Comparison of ENCODE assay signal across 22 cellular contexts in genomic region chr14:37816135-37816534, GRCh38.
DNase-seq lines count a peak whose midpoint lies in the region; ATAC-seq, FAIRE-seq and TF ChIP-seq lines count a peak whose summit lies in the region.
"Had no signal": no experiment of that assay in that cellular context is flagged by ENCODE, and none has a peak within 500 bp of the region (broad histone marks: within the 10 kb centered on the region; RNA-seq: fewer than 3 reads in every experiment).

No MANE protein-coding gene starts in this region.

- no peak for TF ChIP-seq RAD21 in HepG2 (CRISPR knock-in tag; IDR thresholded peaks at IDR 0.05)

- no peaks in the 10 kb centered on the region for H3K27me3 ChIP-seq in HepG2 (ENCODE audit: control insufficient read depth in 1 of 2, insufficient read depth in 2 of 2, low read length in 2 of 2)
- H3K27me3 ChIP-seq in right lobe of liver, result no peaks in the 10 kb centered on the region
- no peaks in the 10 kb centered on the region for H3K27me3 ChIP-seq in WERI-Rb-1 (ENCODE audit: insufficient read depth, low read depth, severe bottlenecking)
- no peaks in the 10 kb centered on the region for H3K27me3 ChIP-seq in mesendoderm (ENCODE audit: insufficient read depth, low read length, poor library complexity)
- peaks cover 7% of the 10 kb centered on the region for H3K27me3 ChIP-seq in smooth muscle cell (ENCODE audit: low read depth)

- no peaks in the 10 kb centered on the region for H3K79me1 ChIP-seq in mesendoderm (ENCODE audit: low read length)

- ATAC-seq in HepG2 (peak; percentile 13; the same call in 2 of the 3 replicates), right lobe of liver (no peak)
- ATAC-seq: A549, GM12878, HCT116 had no signal

- H3K27ac ChIP-seq in HepG2 (ENCODE audit: extremely low read length, insufficient read depth, low read length) (peak overlapping the region; percentile 48), right lobe of liver (no peak overlapping the region), WERI-Rb-1 (peak overlapping the region; percentile 38; the same call in 1 of the 2 replicates), mesendoderm (ENCODE audit: low read depth, low read length) (no peak overlapping the region), smooth muscle cell (ENCODE audit: low read depth) (peak overlapping the region; percentile 12)
- H3K27ac ChIP-seq: 22Rv1, A549, C4-2B had no signal

- H2AFZ ChIP-seq in HepG2 (ENCODE audit: low read length) (peak overlapping the region; percentile 69), smooth muscle cell (ENCODE audit: low read depth) (peak overlapping the region; percentile 17)

- no peaks in the 10 kb centered on the region for H3K36me3 ChIP-seq in HepG2 (replicated peaks in 1 of 2; ENCODE audit: control insufficient read depth in 1 of 2, insufficient read depth in 2 of 2, low read length in 2 of 2)
- no peaks in the 10 kb centered on the region for H3K36me3 ChIP-seq in right lobe of liver
- no peaks in the 10 kb centered on the region for H3K36me3 ChIP-seq in WERI-Rb-1
- H3K36me3 ChIP-seq in mesendoderm (ENCODE audit: control insufficient read depth, insufficient read depth, low read length), result no peaks in the 10 kb centered on the region
- H3K36me3 ChIP-seq in smooth muscle cell (ENCODE audit: low read depth), result no peaks in the 10 kb centered on the region

- BruUV-seq in HepG2 (replicated peaks; lab: Mats Ljungman, UMichigan), result no TSS peak

- no peak overlapping the region for H3K23ac ChIP-seq in mesendoderm (ENCODE audit: low read length)

- H3K4me2 ChIP-seq in HepG2 (ENCODE audit: low read depth, low read length) (no peak overlapping the region), mesendoderm (ENCODE audit: low read length) (no peak overlapping the region), smooth muscle cell (peak overlapping the region; percentile 41)
- H3K4me2 ChIP-seq: A549 had no signal

- H3K4ac ChIP-seq in mesendoderm (ENCODE audit: low read depth, low read length), result no peak overlapping the region

- H3F3A ChIP-seq in smooth muscle cell (ENCODE audit: low read depth), result no peaks in the 10 kb centered on the region

- peak overlapping the region; percentile 47 for H3K56ac ChIP-seq in mesendoderm (ENCODE audit: low read length)

- H3K18ac ChIP-seq in mesendoderm (ENCODE audit: low read length), result no peak overlapping the region

- no peak overlapping the region for H3K4me3 ChIP-seq in HepG2 (replicated peaks in 1 of 3; ENCODE audit: insufficient read depth in 1 of 3, low read depth in 2 of 3, low read length in 3 of 3)
- H3K4me3 ChIP-seq in right lobe of liver, result no peak overlapping the region
- no peak overlapping the region for H3K4me3 ChIP-seq in WERI-Rb-1 (ENCODE audit: low read depth, low read length)
- H3K4me3 ChIP-seq in mesendoderm (ENCODE audit: low read length), result no peak overlapping the region
- H3K4me3 ChIP-seq in smooth muscle cell, result no peak overlapping the region
- H3K4me3 ChIP-seq: A549, GM12878 had no signal

- H2AK5ac ChIP-seq in mesendoderm (ENCODE audit: low read length), result no peak overlapping the region

- no peak overlapping the region for H4K8ac ChIP-seq in mesendoderm (ENCODE audit: low read depth, low read length)

- TF ChIP-seq EP300 in HepG2 (IDR thresholded peaks at IDR 0.05; ENCODE audit: low read depth in 2 of 2, low read length in 2 of 2), result no peak
- TF ChIP-seq EP300 in HepG2 (CRISPR knock-in tag; IDR thresholded peaks at IDR 0.05; ENCODE audit: borderline replicate concordance), result no peak

- H4K20me1 ChIP-seq in HepG2 (ENCODE audit: insufficient read depth, low read length) (no peaks in the 10 kb centered on the region), smooth muscle cell (ENCODE audit: low read depth) (no peaks in the 10 kb centered on the region)

- H3K9me3 ChIP-seq in HepG2 (ENCODE audit: low read length), result no peaks in the 10 kb centered on the region
- no peaks in the 10 kb centered on the region for H3K9me3 ChIP-seq in right lobe of liver
- no peaks in the 10 kb centered on the region for H3K9me3 ChIP-seq in WERI-Rb-1 (ENCODE audit: severe bottlenecking)
- no peaks in the 10 kb centered on the region for H3K9me3 ChIP-seq in smooth muscle cell (replicated peaks; ENCODE audit: low read depth)
- H3K9me3 ChIP-seq: A549, Caco-2 had no signal

- H3K79me2 ChIP-seq in HepG2 (ENCODE audit: insufficient read depth, low read length) (no peaks in the 10 kb centered on the region), mesendoderm (ENCODE audit: control insufficient read depth, insufficient read depth, low read length) (no peaks in the 10 kb centered on the region), smooth muscle cell (ENCODE audit: low read depth) (no peaks in the 10 kb centered on the region)

- no peak for DNase-seq in HepG2 (ENCODE audit: low spot score)
- no peak for DNase-seq in right lobe of liver
- peak; percentile 16 for DNase-seq in WERI-Rb-1
- DNase-seq in mesendoderm, result peak; percentile 3
- no peak for DNase-seq in smooth muscle cell (lab: John Stamatoyannopoulos, UW; ENCODE audit: unreplicated experiment)
- DNase-seq in germinal center (ENCODE audit: low spot score), result no peak
- DNase-seq in SHP77 (lab: John Stamatoyannopoulos, UW), result no peak
- no peak for DNase-seq in NCI-H345 (lab: John Stamatoyannopoulos, UW)
- DNase-seq: AML-193; Caco-2; CD4-positive, alpha-beta T cell; DMS53; DND-41; EL; GOT3; H7 had no signal

- CTCF ChIA-PET in HepG2 (lab: Yijun Ruan, JAX; ENCODE audit: low intra/inter-chr PET ratio, low total read pairs), result no interaction called here

- no peak overlapping the region for H2BK5ac ChIP-seq in mesendoderm (ENCODE audit: low read length)

- H3K9ac ChIP-seq in HepG2 (ENCODE audit: insufficient read depth, low read depth, low read length), result 0 out of 2 replicates have a peak overlapping the region, but pooled peaks have one; percentile 30
- no peak overlapping the region for H3K9ac ChIP-seq in mesendoderm (ENCODE audit: low read length)
- no peak overlapping the region for H3K9ac ChIP-seq in smooth muscle cell (ENCODE audit: low read depth)

- 97% methylated on average over 1 of the region's 1 CpG for WGBS in HepG2 (ENCODE audit: low lambda C conversion rate)
- 71% methylated on average over 1 of the region's 1 CpG for WGBS in right lobe of liver (ENCODE audit: insufficient coverage, low coverage, low lambda C conversion rate, missing lambda C conversion rate)
- no CpG with 5 or more reads among the region's 1 CpG for WGBS in mesendoderm (ENCODE audit: extremely low coverage, insufficient coverage, low lambda C conversion rate)
- WGBS in smooth muscle cell (ENCODE audit: low lambda C conversion rate), result 32% methylated on average over 1 of the region's 1 CpG

- peaks cover 46% of the 10 kb centered on the region for H3K4me1 ChIP-seq in HepG2 (ENCODE audit: insufficient read depth, low read length)
- H3K4me1 ChIP-seq in right lobe of liver, result no peaks in the 10 kb centered on the region
- no peaks in the 10 kb centered on the region for H3K4me1 ChIP-seq in mesendoderm (ENCODE audit: control insufficient read depth, low read depth, low read length)
- H3K4me1 ChIP-seq in smooth muscle cell (ENCODE audit: low read depth), result peaks cover 11% of the 10 kb centered on the region
- H3K4me1 ChIP-seq: A549 had no signal

- no peak overlapping the region for H4K5ac ChIP-seq in mesendoderm (ENCODE audit: low read length)

- FAIRE-seq in HepG2 (lab: Jason Lieb, UNC), result no peak
- FAIRE-seq: A549, GM12878, HTR-8/SVneo had no signal

- intact Hi-C loops in HepG2 (cut with micrococcal nuclease; ENCODE audit: unreplicated experiment) (no loop called here), right lobe of liver (cut with DNase I) (no loop called here)

- TF ChIP-seq CTCF in HepG2 (CRISPR knock-in tag; IDR thresholded peaks at IDR 0.05) (no peak), right lobe of liver (IDR thresholded peaks at IDR 0.05) (no peak), WERI-Rb-1 (IDR thresholded peaks at IDR 0.05; ENCODE audit: low read depth, low read length) (no peak), smooth muscle cell (IDR thresholded peaks at IDR 0.05; ENCODE audit: borderline replicate concordance, insufficient read depth, poor library complexity, severe bottlenecking) (no peak)

- H2BK120ac ChIP-seq in mesendoderm (ENCODE audit: low read depth, low read length), result no peak overlapping the region

- no peak overlapping the region for H2BK15ac ChIP-seq in mesendoderm (replicated peaks; ENCODE audit: low read depth)

- POLR2A ChIA-PET in HepG2 (lab: Yijun Ruan, JAX), result interaction anchor here (0.8 to 2.1 kb wide), 3 partner anchors 10 to 49 kb away, joined by 3 to 10 read pairs (median 6); no protein-coding TSS in a partner anchor

- in situ Hi-C loops in HepG2 (cut with HindIII; ENCODE audit: extremely low pct_ligation_motif_present, low pct_unique_long_range_greater_than_20kb), result no loop called here

- TF ChIP-seq POLR2A in HepG2 (IDR thresholded peaks at IDR 0.05; ENCODE audit: insufficient read depth in 1 of 2, low read depth in 2 of 2, low read length in 2 of 2), result no peak
- TF ChIP-seq POLR2A in right lobe of liver (IDR thresholded peaks at IDR 0.05), result no peak

TF ChIP-seq in HepG2, 621 proteins besides CTCF, POLR2A, EP300 and RAD21:
- TF ChIP-seq, protein P1, sequence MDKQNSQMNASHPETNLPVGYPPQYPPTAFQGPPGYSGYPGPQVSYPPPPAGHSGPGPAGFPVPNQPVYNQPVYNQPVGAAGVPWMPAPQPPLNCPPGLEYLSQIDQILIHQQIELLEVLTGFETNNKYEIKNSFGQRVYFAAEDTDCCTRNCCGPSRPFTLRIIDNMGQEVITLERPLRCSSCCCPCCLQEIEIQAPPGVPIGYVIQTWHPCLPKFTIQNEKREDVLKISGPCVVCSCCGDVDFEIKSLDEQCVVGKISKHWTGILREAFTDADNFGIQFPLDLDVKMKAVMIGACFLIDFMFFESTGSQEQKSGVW (CRISPR knock-in tag; IDR thresholded peaks at IDR 0.05; ENCODE audit: borderline replicate concordance), result no peak
- TF ChIP-seq ZSCAN22 (CRISPR knock-in tag; IDR thresholded peaks at IDR 0.05) (peak; percentile 93), ZNF224 (CRISPR knock-in tag; IDR thresholded peaks at IDR 0.05) (no peak), KLF16 (CRISPR knock-in tag; IDR thresholded peaks at IDR 0.05) (0 out of 4 replicates have a peak, but pooled peaks of 1 of the 2 experiments have one; percentile 31), CREM (IDR thresholded peaks at IDR 0.05) (no peak), CREM (CRISPR knock-in tag; IDR thresholded peaks at IDR 0.05) (no peak)
TF ChIP-seq in HepG2: peak in this region for 2.

Comparison
In these comparisons a context has a peak if more than half of its experiments do, and no peak if none do; other contexts are left out.
1. H3K27ac ChIP-seq: peak in HepG2 (single experiment), WERI-Rb-1 (single experiment) and smooth muscle cell (single experiment); none in right lobe of liver (0 of 3) and mesendoderm (single experiment).
2. DNase-seq: peak in WERI-Rb-1 (single experiment) and mesendoderm (single experiment); none in HepG2 (single experiment), right lobe of liver (0 of 3), smooth muscle cell (single experiment), germinal center (single experiment), SHP77 (0 of 2) and NCI-H345 (single experiment).